ENCODE assay signal across 1 cellular context in genomic region chr20:50246367-50247195, GRCh38.
TF ChIP-seq lines count a peak whose summit lies in the region.

No MANE protein-coding gene starts in this region.

TF ChIP-seq in HepG2, 621 proteins besides CTCF, POLR2A, EP300 and RAD21 (continued from another document and continues in another):
- peak; percentile 69 for TF ChIP-seq ELF1 (CRISPR knock-in tag; IDR thresholded peaks at IDR 0.05)
- no peak for TF ChIP-seq ZNF562 (CRISPR knock-in tag; IDR thresholded peaks at IDR 0.05; ENCODE audit: borderline replicate concordance)
- TF ChIP-seq ATRX (CRISPR knock-in tag; IDR thresholded peaks at IDR 0.05; ENCODE audit: borderline replicate concordance) = no peak
- no peak for TF ChIP-seq LCORL (IDR thresholded peaks at IDR 0.05)
- no peak for TF ChIP-seq LCORL (CRISPR knock-in tag; IDR thresholded peaks at IDR 0.05)
- 0 out of 2 replicates have a peak, but pooled peaks have one; percentile 4 for TF ChIP-seq IRF9 (CRISPR knock-in tag; IDR thresholded peaks at IDR 0.05; ENCODE audit: borderline replicate concordance)
- no peak for TF ChIP-seq ZNF547 (CRISPR knock-in tag; IDR thresholded peaks at IDR 0.05)
- no peak for TF ChIP-seq ZNF672 (CRISPR knock-in tag; IDR thresholded peaks at IDR 0.05)
- no peak for TF ChIP-seq AHR (CRISPR knock-in tag; IDR thresholded peaks at IDR 0.05)
- no peak for TF ChIP-seq ZNF577 (CRISPR knock-in tag; IDR thresholded peaks at IDR 0.05; ENCODE audit: borderline replicate concordance, low read depth)
- no peak for TF ChIP-seq ZNF333 (CRISPR knock-in tag; IDR thresholded peaks at IDR 0.05; ENCODE audit: borderline replicate concordance)
- TF ChIP-seq, protein P1, sequence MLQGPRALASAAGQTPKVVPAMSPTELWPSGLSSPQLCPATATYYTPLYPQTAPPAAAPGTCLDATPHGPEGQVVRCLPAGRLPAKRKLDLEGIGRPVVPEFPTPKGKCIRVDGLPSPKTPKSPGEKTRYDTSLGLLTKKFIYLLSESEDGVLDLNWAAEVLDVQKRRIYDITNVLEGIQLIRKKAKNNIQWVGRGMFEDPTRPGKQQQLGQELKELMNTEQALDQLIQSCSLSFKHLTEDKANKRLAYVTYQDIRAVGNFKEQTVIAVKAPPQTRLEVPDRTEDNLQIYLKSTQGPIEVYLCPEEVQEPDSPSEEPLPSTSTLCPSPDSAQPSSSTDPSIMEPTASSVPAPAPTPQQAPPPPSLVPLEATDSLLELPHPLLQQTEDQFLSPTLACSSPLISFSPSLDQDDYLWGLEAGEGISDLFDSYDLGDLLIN (CRISPR knock-in tag; IDR thresholded peaks at IDR 0.05; ENCODE audit: borderline replicate concordance) = no peak
- TF ChIP-seq HDAC6 (IDR thresholded peaks at IDR 0.05; ENCODE audit: low read depth, low read length) = no peak
- TF ChIP-seq NAIF1 (CRISPR knock-in tag; IDR thresholded peaks at IDR 0.05; ENCODE audit: borderline replicate concordance) = no peak
- TF ChIP-seq, protein P2, sequence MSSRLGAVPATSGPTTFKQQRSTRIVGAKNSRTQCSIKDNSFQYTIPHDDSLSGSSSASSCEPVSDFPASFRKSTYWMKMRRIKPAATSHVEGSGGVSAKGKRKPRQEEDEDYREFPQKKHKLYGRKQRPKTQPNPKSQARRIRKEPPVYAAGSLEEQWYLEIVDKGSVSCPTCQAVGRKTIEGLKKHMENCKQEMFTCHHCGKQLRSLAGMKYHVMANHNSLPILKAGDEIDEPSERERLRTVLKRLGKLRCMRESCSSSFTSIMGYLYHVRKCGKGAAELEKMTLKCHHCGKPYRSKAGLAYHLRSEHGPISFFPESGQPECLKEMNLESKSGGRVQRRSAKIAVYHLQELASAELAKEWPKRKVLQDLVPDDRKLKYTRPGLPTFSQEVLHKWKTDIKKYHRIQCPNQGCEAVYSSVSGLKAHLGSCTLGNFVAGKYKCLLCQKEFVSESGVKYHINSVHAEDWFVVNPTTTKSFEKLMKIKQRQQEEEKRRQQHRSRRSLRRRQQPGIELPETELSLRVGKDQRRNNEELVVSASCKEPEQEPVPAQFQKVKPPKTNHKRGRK (CRISPR knock-in tag; IDR thresholded peaks at IDR 0.05) = no peak
- no peak for TF ChIP-seq CAMTA2 (CRISPR knock-in tag; IDR thresholded peaks at IDR 0.05; ENCODE audit: borderline replicate concordance)
- TF ChIP-seq NRL (CRISPR knock-in tag; IDR thresholded peaks at IDR 0.05; ENCODE audit: borderline replicate concordance) = no peak
- TF ChIP-seq PCBP1 (IDR thresholded peaks at IDR 0.05; ENCODE audit: borderline replicate concordance, low read depth, low read length) = no peak
- no peak for TF ChIP-seq RARG (CRISPR knock-in tag; IDR thresholded peaks at IDR 0.05; ENCODE audit: low read depth)
- no peak for TF ChIP-seq GFI1 (CRISPR knock-in tag; IDR thresholded peaks at IDR 0.05; ENCODE audit: borderline replicate concordance)
- no peak for TF ChIP-seq SATB2 (CRISPR knock-in tag; IDR thresholded peaks at IDR 0.05)
- TF ChIP-seq, protein P3, sequence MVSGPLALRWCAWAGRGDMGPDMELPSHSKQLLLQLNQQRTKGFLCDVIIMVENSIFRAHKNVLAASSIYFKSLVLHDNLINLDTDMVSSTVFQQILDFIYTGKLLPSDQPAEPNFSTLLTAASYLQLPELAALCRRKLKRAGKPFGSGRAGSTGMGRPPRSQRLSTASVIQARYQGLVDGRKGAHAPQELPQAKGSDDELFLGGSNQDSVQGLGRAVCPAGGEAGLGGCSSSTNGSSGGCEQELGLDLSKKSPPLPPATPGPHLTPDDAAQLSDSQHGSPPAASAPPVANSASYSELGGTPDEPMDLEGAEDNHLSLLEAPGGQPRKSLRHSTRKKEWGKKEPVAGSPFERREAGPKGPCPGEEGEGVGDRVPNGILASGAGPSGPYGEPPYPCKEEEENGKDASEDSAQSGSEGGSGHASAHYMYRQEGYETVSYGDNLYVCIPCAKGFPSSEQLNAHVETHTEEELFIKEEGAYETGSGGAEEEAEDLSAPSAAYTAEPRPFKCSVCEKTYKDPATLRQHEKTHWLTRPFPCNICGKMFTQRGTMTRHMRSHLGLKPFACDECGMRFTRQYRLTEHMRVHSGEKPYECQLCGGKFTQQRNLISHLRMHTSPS (CRISPR knock-in tag; IDR thresholded peaks at IDR 0.05; ENCODE audit: low read depth) = peak; percentile 53; the same call in 1 of the 2 replicates
- TF ChIP-seq ZNF513 (CRISPR knock-in tag; conservative IDR thresholded peaks at IDR 0.05) = no peak
- no peak for TF ChIP-seq ZNF597 (CRISPR knock-in tag; IDR thresholded peaks at IDR 0.05)
- no peak for TF ChIP-seq ZBTB25 (CRISPR knock-in tag; IDR thresholded peaks at IDR 0.05)
- TF ChIP-seq ZNF318 (CRISPR knock-in tag; IDR thresholded peaks at IDR 0.05) = no peak
- no peak for TF ChIP-seq JDP2 (CRISPR knock-in tag; IDR thresholded peaks at IDR 0.05; ENCODE audit: borderline replicate concordance)
- TF ChIP-seq DBP (CRISPR knock-in tag; IDR thresholded peaks at IDR 0.05; ENCODE audit: not compliant biosample characterization) = no peak
- TF ChIP-seq, protein P4, sequence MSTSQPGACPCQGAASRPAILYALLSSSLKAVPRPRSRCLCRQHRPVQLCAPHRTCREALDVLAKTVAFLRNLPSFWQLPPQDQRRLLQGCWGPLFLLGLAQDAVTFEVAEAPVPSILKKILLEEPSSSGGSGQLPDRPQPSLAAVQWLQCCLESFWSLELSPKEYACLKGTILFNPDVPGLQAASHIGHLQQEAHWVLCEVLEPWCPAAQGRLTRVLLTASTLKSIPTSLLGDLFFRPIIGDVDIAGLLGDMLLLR (CRISPR knock-in tag; IDR thresholded peaks at IDR 0.05) = no peak
- no peak for TF ChIP-seq ZBTB8A (CRISPR knock-in tag; IDR thresholded peaks at IDR 0.05; ENCODE audit: borderline replicate concordance, low read depth)
- TF ChIP-seq ZNF230 (CRISPR knock-in tag; IDR thresholded peaks at IDR 0.05) = no peak
- TF ChIP-seq TBX2 (CRISPR knock-in tag; IDR thresholded peaks at IDR 0.05; ENCODE audit: borderline replicate concordance) = peak; percentile 3; the same call in 1 of the 2 replicates
- TF ChIP-seq CBX5 (CRISPR knock-in tag; IDR thresholded peaks at IDR 0.05; ENCODE audit: borderline replicate concordance) = no peak
- TF ChIP-seq ZNF704 (CRISPR knock-in tag; IDR thresholded peaks at IDR 0.05; ENCODE audit: borderline replicate concordance) = no peak
- no peak for TF ChIP-seq RXRB (CRISPR knock-in tag; IDR thresholded peaks at IDR 0.05; ENCODE audit: borderline replicate concordance)
- no peak for TF ChIP-seq RORA (CRISPR knock-in tag; IDR thresholded peaks at IDR 0.05)
- no peak for TF ChIP-seq HNF4A (CRISPR knock-in tag; IDR thresholded peaks at IDR 0.05)
- no peak for TF ChIP-seq TCF12 (IDR thresholded peaks at IDR 0.05)
- no peak for TF ChIP-seq TCF12 (CRISPR knock-in tag; IDR thresholded peaks at IDR 0.05)
- TF ChIP-seq SSRP1 (CRISPR knock-in tag; IDR thresholded peaks at IDR 0.05) = no peak
- no peak for TF ChIP-seq SYNCRIP (IDR thresholded peaks at IDR 0.05; ENCODE audit: insufficient read depth, low read depth, low read length)
- TF ChIP-seq ZNF235 (CRISPR knock-in tag; IDR thresholded peaks at IDR 0.05; ENCODE audit: borderline replicate concordance) = no peak
- TF ChIP-seq ZNF556 (CRISPR knock-in tag; IDR thresholded peaks at IDR 0.05; ENCODE audit: borderline replicate concordance) = 0 out of 2 replicates have a peak, but pooled peaks have one; percentile 6
